ENCODE assay signal across 16 cellular contexts in genomic region chr22:20043057-20043996, GRCh38. TPM values are rescaled to one million over a fixed set of nuclear protein-coding genes. Genes with fewer than 3 reads are reported as not detected.
DNase-seq lines count a peak whose midpoint lies in the region; ATAC-seq, FAIRE-seq and TF ChIP-seq lines count a peak whose summit lies in the region.
"Had no signal": no experiment of that assay in that cellular context is flagged by ENCODE, and none has a peak within 500 bp of the region (broad histone marks: within the 10 kb centered on the region; RNA-seq: fewer than 3 reads in every experiment).

No MANE protein-coding gene starts in this region.

- no peaks in the 10 kb centered on the region for H3K79me1 ChIP-seq in H1 (ENCODE audit: low read depth, low read length)

- no peak overlapping the region for H3K4me3 ChIP-seq in H1 (ENCODE audit: extremely low read depth in 1 of 4, insufficient read depth in 2 of 4, low read depth in 3 of 4, low read length in 4 of 4)
- no peak overlapping the region for H3K4me3 ChIP-seq in PC-9
- H3K4me3 ChIP-seq: BLaER1 treated with 17β-estradiol and CSF1 and Interleukin-3, amounts not matched to agents 10 nM and 100 nM; GM12878; GM23338 had no signal

- H2BK5ac ChIP-seq in H1 (ENCODE audit: low read depth, low read length) = no peak overlapping the region

- no peaks in the 10 kb centered on the region for H3F3A ChIP-seq in PC-9 (ENCODE audit: insufficient read depth, low read depth)

- no peak for TF ChIP-seq POLR2A in H1 (IDR thresholded peaks at IDR 0.05; ENCODE audit: control extremely low read depth in 1 of 2, low read depth in 2 of 2, low read length in 2 of 2)

- H3K4me2 ChIP-seq in H1 (ENCODE audit: insufficient read depth in 1 of 2, low read depth in 2 of 2, low read length in 2 of 2) = no peak overlapping the region
- no peak overlapping the region for H3K4me2 ChIP-seq in PC-9
- H3K4me2 ChIP-seq: GM23338 had no signal

- ATAC-seq in stimulated activated naive CD8-positive, alpha-beta T cell treated with anti-CD3 and anti-CD28 coated beads, Interleukin-15, amount 100 ng/mL, for 72 hours = no peak
- no peak for ATAC-seq in stimulated activated naive CD8-positive, alpha-beta T cell treated with anti-CD3 and anti-CD28 coated beads, Interleukin-15, Interleukin-2, amounts not matched to agents 100 U/mL and 50 U/mL, for 24 hours
- peak; percentile 26 for ATAC-seq in omental fat pad (ENCODE audit: low FRiP score)
- ATAC-seq in HG03097 (IDR thresholded peaks at IDR 0.05; ENCODE audit: low FRiP score, unreplicated experiment) = no peak
- ATAC-seq: GM12878, GM23338 had no signal

- WGBS in H1 (ENCODE audit: extremely low coverage in 1 of 2, insufficient coverage in 1 of 2, insufficient read length in 1 of 2, insufficient replicate concordance in 2 of 2, low coverage in 1 of 2, low lambda C conversion rate in 2 of 2, missing lambda C conversion rate in 1 of 2), 2 experiments = 91% methylated on average over 26 of the region's 26 CpGs; no CpG with 5 or more reads in 1 of the 2 experiments

- H3K9me2 ChIP-seq in PC-9 (ENCODE audit: insufficient read depth) = no peaks in the 10 kb centered on the region

- H3K27ac Mint-ChIP-seq in stimulated activated naive CD8-positive, alpha-beta T cell treated with anti-CD3 and anti-CD28 coated beads, Interleukin-15, amount 100 ng/mL, for 72 hours = peak overlapping the region; percentile 16 to 22
- H3K27ac Mint-ChIP-seq: CD4-positive, alpha-beta T cell; GM23338 had no signal

- no peaks in the 10 kb centered on the region for H3K23me2 ChIP-seq in H1 (ENCODE audit: low read depth, low read length)

- no peak overlapping the region for H4K5ac ChIP-seq in H1 (ENCODE audit: insufficient read length, low read depth, low read length)

- no peaks in the 10 kb centered on the region for H3K9me3 Mint-ChIP-seq in stimulated activated naive CD8-positive, alpha-beta T cell treated with anti-CD3 and anti-CD28 coated beads, Interleukin-15, amount 100 ng/mL, for 72 hours
- H3K9me3 Mint-ChIP-seq: CD4-positive, alpha-beta T cell had no signal

- CTCF ChIA-PET in H1 (lab: Charles Lee; ENCODE audit: partially characterized antibody) (interaction anchor here (1.0 to 1.6 kb wide), 3 partner anchors 10 to 42 kb away, joined by 3 to 4 read pairs (median 3); no protein-coding TSS in a partner anchor), PC-9 (lab: Charles Lee) (no interaction called here)

- H3K36me3 ChIP-seq in H1 (ENCODE audit: control insufficient read depth in 2 of 4, insufficient read depth in 4 of 4, low read length in 3 of 4) (no peaks in the 10 kb centered on the region), PC-9 (ENCODE audit: low read depth) (no peaks in the 10 kb centered on the region)

- H2BK15ac ChIP-seq in H1 (ENCODE audit: low read length) = no peak overlapping the region

- no peaks in the 10 kb centered on the region for H3K27me3 ChIP-seq in H1 (replicated peaks in 1 of 4; ENCODE audit: control insufficient read depth in 3 of 4, extremely low read depth in 1 of 4, insufficient read depth in 3 of 4, low read length in 3 of 4)
- H3K27me3 ChIP-seq in PC-9 (ENCODE audit: insufficient read depth, low read depth) = no peaks in the 10 kb centered on the region
- H3K27me3 ChIP-seq: BLaER1 treated with 17β-estradiol and CSF1 and Interleukin-3, amounts not matched to agents 10 nM and 100 nM had no signal

- BruUV-seq in PC-9 (replicated peaks; lab: Mats Ljungman, UMichigan) = no TSS peak

- TF ChIP-seq RAD21 in H1 (IDR thresholded peaks at IDR 0.05 in 1 of 2, conservative IDR thresholded peaks at IDR 0.05 in 1 of 2; ENCODE audit: low read depth in 2 of 2, low read length in 2 of 2) = no peak

- H2BK12ac ChIP-seq in H1 (ENCODE audit: low read depth, low read length) = no peak overlapping the region

- peaks cover 6% of the 10 kb centered on the region for H3K4me1 Mint-ChIP-seq in stimulated activated naive CD8-positive, alpha-beta T cell treated with anti-CD3 and anti-CD28 coated beads, Interleukin-15, amount 100 ng/mL, for 72 hours
- H3K4me1 Mint-ChIP-seq: GM23338, H9 had no signal

- H3K79me2 ChIP-seq in H1 (ENCODE audit: control insufficient read depth in 1 of 2, insufficient read depth in 2 of 2, low read length in 2 of 2) = no peaks in the 10 kb centered on the region
- H3K79me2 ChIP-seq in PC-9 (ENCODE audit: low read depth) = no peaks in the 10 kb centered on the region

- no peak overlapping the region for H3K56ac ChIP-seq in H1 (replicated peaks; ENCODE audit: insufficient read length, low read depth, low read length)

- intact Hi-C loops in PC-9 (cut with micrococcal nuclease; ENCODE audit: unreplicated experiment) = no loop called here

- no peak for TF ChIP-seq EP300 in H1 (IDR thresholded peaks at IDR 0.05; ENCODE audit: borderline replicate concordance in 1 of 2, low read depth in 2 of 2, low read length in 2 of 2)

- H2BK120ac ChIP-seq in H1 (replicated peaks; ENCODE audit: low read depth, low read length) = no peak overlapping the region

- FAIRE-seq in H1 (lab: Jason Lieb, UNC) = no peak
- FAIRE-seq: GM12878 had no signal

- no peak overlapping the region for H2AK5ac ChIP-seq in H1 (ENCODE audit: low read depth, low read length)

- H2AFZ ChIP-seq in H1 (ENCODE audit: low read length) (no peak overlapping the region), PC-9 (no peak overlapping the region)
- H2AFZ ChIP-seq: GM23338 had no signal

- no peaks in the 10 kb centered on the region for H3K27me3 Mint-ChIP-seq in stimulated activated naive CD8-positive, alpha-beta T cell treated with anti-CD3 and anti-CD28 coated beads, Interleukin-15, amount 100 ng/mL, for 72 hours
- H3K27me3 Mint-ChIP-seq: CD4-positive, alpha-beta T cell had no signal

- peak overlapping the region; percentile 36; the same call in 1 of the 2 replicates for H4K8ac ChIP-seq in H1 (ENCODE audit: extremely low read depth, insufficient read depth, low read length)

- H4K20me1 ChIP-seq in H1 (replicated peaks in 1 of 2; ENCODE audit: control insufficient read depth in 1 of 2, insufficient read depth in 2 of 2, low read length in 2 of 2) (peaks cover 0 to 5% of the 10 kb centered on the region in 2 experiments), PC-9 (ENCODE audit: insufficient read depth) (no peaks in the 10 kb centered on the region)

- DNase-seq in stimulated activated naive CD8-positive, alpha-beta T cell treated with anti-CD3 and anti-CD28 coated beads, Interleukin-15, amount 100 ng/mL, for 72 hours = no peak
- no peak for DNase-seq in stimulated activated naive CD8-positive, alpha-beta T cell treated with anti-CD3 and anti-CD28 coated beads, Interleukin-15, Interleukin-2, amounts not matched to agents 100 U/mL and 50 U/mL, for 24 hours
- DNase-seq in H1 (ENCODE audit: low read depth in 1 of 2, low spot score in 2 of 2) (no peak), omental fat pad (ENCODE audit: low spot score) (no peak), PC-9 (no peak), DMS 273 treated with DMSO at 0.1 percent for 48 hours (lab: John Stamatoyannopoulos, UW) (no peak), AG08395 (ENCODE audit: low spot score) (no peak)
- DNase-seq: 8988T; Calu3; CD4-positive, alpha-beta T cell; DMS79; H9 had no signal

- H3K9me3 ChIP-seq in H1 (ENCODE audit: insufficient read depth in 2 of 2, low read depth in 1 of 2, low read length in 1 of 2) = no peaks in the 10 kb centered on the region
- no peaks in the 10 kb centered on the region for H3K9me3 ChIP-seq in PC-9 (ENCODE audit: insufficient read depth, low read depth)

- H3K4me1 ChIP-seq in H1 (replicated peaks in 1 of 4; ENCODE audit: control insufficient read depth in 3 of 4, insufficient read depth in 4 of 4, low read length in 3 of 4) (no peaks in the 10 kb centered on the region), PC-9 (replicated peaks; ENCODE audit: insufficient read depth) (no peaks in the 10 kb centered on the region)

- no peak overlapping the region for H3K4ac ChIP-seq in H1 (replicated peaks; ENCODE audit: insufficient read length, low read depth, low read length)

- no peak overlapping the region for H2BK20ac ChIP-seq in H1 (ENCODE audit: low read length)

- no peak overlapping the region for H3K27ac ChIP-seq in H1 (ENCODE audit: low read depth, low read length)
- H3K27ac ChIP-seq in PC-9 = no peak overlapping the region

- H3K14ac ChIP-seq in H1 (ENCODE audit: insufficient read length) = no peak overlapping the region

- TF ChIP-seq CTCF in H1 (IDR thresholded peaks at IDR 0.05; ENCODE audit: control extremely low read depth in 1 of 3, insufficient read depth in 1 of 3, low read depth in 1 of 3, low read length in 3 of 3) (no peak), omental fat pad (IDR thresholded peaks at IDR 0.05) (no peak), PC-9 (conservative IDR thresholded peaks at IDR 0.05) (no peak)

- H3K18ac ChIP-seq in H1 (ENCODE audit: extremely low read depth, low read length) = no peak overlapping the region

- no peak overlapping the region for H4K91ac ChIP-seq in H1 (replicated peaks; ENCODE audit: insufficient read length, low read length)

- POLR2A ChIA-PET in H1 (lab: Charles Lee; ENCODE audit: partially characterized antibody) (interaction anchor here (1.1 to 1.2 kb wide), 4 partner anchors 10 to 140 kb away, joined by 3 read pairs; partner anchors contain the start of gene DGCR8), PC-9 (lab: Charles Lee; ENCODE audit: unreplicated experiment) (no interaction called here)

- no peak overlapping the region for H3K4me3 Mint-ChIP-seq in stimulated activated naive CD8-positive, alpha-beta T cell treated with anti-CD3 and anti-CD28 coated beads, Interleukin-15, amount 100 ng/mL, for 72 hours
- H3K4me3 Mint-ChIP-seq: CD4-positive, alpha-beta T cell; GM23338; H9 had no signal

- no peak overlapping the region for H3K9ac ChIP-seq in H1 (replicated peaks in 1 of 4; ENCODE audit: extremely low read depth in 1 of 4, low read depth in 3 of 4, low read length in 3 of 4)
- H3K9ac ChIP-seq: BLaER1 treated with 17β-estradiol and CSF1 and Interleukin-3, amounts not matched to agents 10 nM and 100 nM had no signal

- H3K23ac ChIP-seq in H1 (ENCODE audit: insufficient read length) = no peak overlapping the region

RNA-seq across cellular contexts. Expression of gene TANGO2, which starts 22.4 kb away (rescaled TPM):
- total RNA-seq in H1 (2021; fragmentation: NEBNext Ultra II Directional; extraction: Animal tissue kit (Norgen Biotek cat#: 25700)) = 10.1 and 13.6 TPM in 2 replicates
- 18.2 and 18.4 TPM in 2 replicates for polyA plus RNA-seq in H1 (2011; rRNA removed)
- 18.8 TPM for polyA plus RNA-seq in H1 (2011; cell fraction: cytosol; rRNA removed)
- 19.5 TPM for polyA plus RNA-seq in H1 (2011; cell fraction: nucleus; rRNA removed)
- polyA plus RNA-seq in H1 (2012, experiment 1 of 2) = 7.8 to 13.8 TPM (median 12.6 TPM) in 4 replicates
- 11.7 TPM for polyA plus RNA-seq in H1 (2012, experiment 2 of 2)
- polyA plus RNA-seq in H1 (2013, experiment 1 of 2) = 5.2 TPM
- polyA plus RNA-seq in H1 (2013, experiment 2 of 2) = 5.0 TPM
- polyA minus RNA-seq in H1 (2011; rRNA and poly(A)+ RNA removed) = 32.1 and 36.1 TPM in 2 replicates
- polyA minus RNA-seq in H1 (2011; cell fraction: cytosol; rRNA and poly(A)+ RNA removed) = 7.8 TPM
- 11.9 TPM for polyA minus RNA-seq in H1 (2011; cell fraction: nucleus; rRNA and poly(A)+ RNA removed)
- total RNA-seq in omental fat pad (10 to 100 TPM; 35.3 to 48.4 (median 37.9) TPM), PC-9 (2021) (22.4 and 25.0 TPM in 2 replicates)

RNA-seq across cellular contexts. Expression of gene ARVCF, which starts 26.7 kb away (rescaled TPM):
- 43.2 and 49.6 TPM in 2 replicates for total RNA-seq in H1 (2021; fragmentation: NEBNext Ultra II Directional; extraction: Animal tissue kit (Norgen Biotek cat#: 25700))
- polyA plus RNA-seq in H1 (2011; rRNA removed) = 31.0 and 68.3 TPM in 2 replicates
- 68.4 TPM for polyA plus RNA-seq in H1 (2011; cell fraction: cytosol; rRNA removed)
- polyA plus RNA-seq in H1 (2011; cell fraction: nucleus; rRNA removed) = 444 TPM
- 37.9 to 61.7 TPM (median 55.2 TPM) in 4 replicates for polyA plus RNA-seq in H1 (2012, experiment 1 of 2)
- polyA plus RNA-seq in H1 (2012, experiment 2 of 2) = 25.1 TPM
- polyA plus RNA-seq in H1 (2013, experiment 1 of 2) = 23.2 TPM
- 21.9 TPM for polyA plus RNA-seq in H1 (2013, experiment 2 of 2)
- 18.4 and 21.2 TPM in 2 replicates for polyA minus RNA-seq in H1 (2011; rRNA and poly(A)+ RNA removed)
- polyA minus RNA-seq in H1 (2011; cell fraction: cytosol; rRNA and poly(A)+ RNA removed) = 28.8 TPM
- 88.4 TPM for polyA minus RNA-seq in H1 (2011; cell fraction: nucleus; rRNA and poly(A)+ RNA removed)
- 10 to 100 TPM in 2 of 4 donors, 1 to 10 TPM in 2; 6.5 to 20.0 (median 9.3) TPM for total RNA-seq in omental fat pad
- total RNA-seq in PC-9 (2021) = 15.6 and 21.0 TPM in 2 replicates

RNA-seq across cellular contexts. Expression of gene DGCR8, which starts 36.7 kb away (rescaled TPM):
- total RNA-seq in H1 (2021; fragmentation: NEBNext Ultra II Directional; extraction: Animal tissue kit (Norgen Biotek cat#: 25700)) = 42.3 and 43.7 TPM in 2 replicates
- 23.7 and 42.5 TPM in 2 replicates for polyA plus RNA-seq in H1 (2011; rRNA removed)
- 36.9 TPM for polyA plus RNA-seq in H1 (2011; cell fraction: cytosol; rRNA removed)
- 172 TPM for polyA plus RNA-seq in H1 (2011; cell fraction: nucleus; rRNA removed)
- polyA plus RNA-seq in H1 (2012, experiment 1 of 2) = 33.0 to 43.7 TPM (median 38.6 TPM) in 4 replicates
- 12.7 TPM for polyA plus RNA-seq in H1 (2012, experiment 2 of 2)
- 26.6 TPM for polyA plus RNA-seq in H1 (2013, experiment 1 of 2)
- 22.8 TPM for polyA plus RNA-seq in H1 (2013, experiment 2 of 2)
- 31.8 and 33.0 TPM in 2 replicates for polyA minus RNA-seq in H1 (2011; rRNA and poly(A)+ RNA removed)
- polyA minus RNA-seq in H1 (2011; cell fraction: cytosol; rRNA and poly(A)+ RNA removed) = 26.9 TPM
- polyA minus RNA-seq in H1 (2011; cell fraction: nucleus; rRNA and poly(A)+ RNA removed) = 60.0 TPM
- total RNA-seq in omental fat pad (10 to 100 TPM; 16.9 to 33.5 (median 24.1) TPM), PC-9 (2021) (31.9 and 34.7 TPM in 2 replicates)
